Comparison of ENCODE assay signal across 8 cellular contexts in genomic region chr5:126422994-126423788, GRCh38. TPM values are rescaled to one million over a fixed set of nuclear protein-coding genes. Genes with fewer than 3 reads are reported as not detected.
DNase-seq lines count a peak whose midpoint lies in the region; ATAC-seq and TF ChIP-seq lines count a peak whose summit lies in the region.

Gene GRAMD2B, plus strand, starts transcription at chr5:126423409. Its CDS starts 198 bp downstream, at chr5:126423607.

- CTCF ChIA-PET in Panc1 (lab: Charles Lee) = interaction anchor here (0.6 to 0.7 kb wide), 2 partner anchors 108 to 116 kb away, joined by 3 to 9 read pairs; no protein-coding TSS in a partner anchor

- POLR2A ChIA-PET in Panc1 (lab: Charles Lee) = interaction anchor here (0.6 kb wide), 1 partner anchor 135 kb away, joined by 3 read pairs; no protein-coding TSS in a partner anchor

- H3K27ac ChIP-seq in Panc1 (ENCODE audit: low read length) = peak within 1 kb of the TSS; percentile 62

- no peaks in the 10 kb centered on the region for H3K9me3 ChIP-seq in Panc1 (ENCODE audit: control insufficient read depth, insufficient read depth, low read depth, low read length)

- H3K4me3 ChIP-seq in Panc1 (ENCODE audit: low read depth in 2 of 2, low read length in 2 of 2) = peak within 1 kb of the TSS; percentile 54 to 70
- peak within 1 kb of the TSS; percentile 69 for H3K4me3 ChIP-seq in fibroblast of villous mesenchyme (ENCODE audit: low read depth, low read length)

- no TSS peak for BruUV-seq in Panc1 (replicated peaks; lab: Mats Ljungman, UMichigan)

- H3K4me1 ChIP-seq in Panc1 (ENCODE audit: control insufficient read depth, insufficient read depth, low read length) = no peaks in the 10 kb centered on the region

- peaks cover 16% of the 10 kb centered on the region for H3K4me1 Mint-ChIP-seq in nephron progenitor cell
- H3K4me1 Mint-ChIP-seq in stimulated activated naive CD8-positive, alpha-beta T cell treated with anti-CD3 and anti-CD28 coated beads, Interleukin-15, Interleukin-2, amounts not matched to agents 100 ng/mL and 50 ng/mL, for 24 hours (ENCODE audit: low read depth) = peaks cover 32% of the 10 kb centered on the region

- in situ Hi-C loops in Panc1 (cut with HindIII; ENCODE audit: low pct_unique_long_range_greater_than_20kb, low sequenced_read_pairs) = no loop called here

- no peaks in the 10 kb centered on the region for H3K36me3 ChIP-seq in Panc1 (ENCODE audit: control insufficient read depth, insufficient read depth, low read length)

- ATAC-seq in GM19438 (IDR thresholded peaks at IDR 0.05; ENCODE audit: low read depth, unreplicated experiment) (peak; percentile 79), HG03571 (IDR thresholded peaks at IDR 0.05; ENCODE audit: unreplicated experiment) (peak; percentile 88), Panc1 (peak; percentile 97)

- no peaks in the 10 kb centered on the region for H3K27me3 ChIP-seq in Panc1 (ENCODE audit: control insufficient read depth, insufficient read depth, low read length)

- TF ChIP-seq CTCF in Panc1 (IDR thresholded peaks at IDR 0.05) (no peak), fibroblast of villous mesenchyme (IDR thresholded peaks at IDR 0.05; ENCODE audit: insufficient read depth, low read depth, low read length) (no peak), nephron progenitor cell (IDR thresholded peaks at IDR 0.05) (no peak)

- H3K27me3 Mint-ChIP-seq in nephron progenitor cell (ENCODE audit: low read depth, poor library complexity) = peaks cover 6% of the 10 kb centered on the region
- no peaks in the 10 kb centered on the region for H3K27me3 Mint-ChIP-seq in stimulated activated naive CD8-positive, alpha-beta T cell treated with anti-CD3 and anti-CD28 coated beads, Interleukin-15, Interleukin-2, amounts not matched to agents 100 ng/mL and 50 ng/mL, for 24 hours

- H3K9me3 Mint-ChIP-seq in nephron progenitor cell = no peaks in the 10 kb centered on the region
- H3K9me3 Mint-ChIP-seq in stimulated activated naive CD8-positive, alpha-beta T cell treated with anti-CD3 and anti-CD28 coated beads, Interleukin-15, Interleukin-2, amounts not matched to agents 100 ng/mL and 50 ng/mL, for 24 hours = no peaks in the 10 kb centered on the region

- H3K27ac Mint-ChIP-seq in nephron progenitor cell = no peak within 1 kb of the TSS
- peak within 1 kb of the TSS; percentile 85 for H3K27ac Mint-ChIP-seq in stimulated activated naive CD8-positive, alpha-beta T cell treated with anti-CD3 and anti-CD28 coated beads, Interleukin-15, Interleukin-2, amounts not matched to agents 100 ng/mL and 50 ng/mL, for 24 hours

- H3K4me3 Mint-ChIP-seq in nephron progenitor cell = peak within 1 kb of the TSS; percentile 90
- H3K4me3 Mint-ChIP-seq in stimulated activated naive CD8-positive, alpha-beta T cell treated with anti-CD3 and anti-CD28 coated beads, Interleukin-15, Interleukin-2, amounts not matched to agents 100 ng/mL and 50 ng/mL, for 24 hours = peak within 1 kb of the TSS; percentile 92

- intact Hi-C loops in Panc1 (cut with micrococcal nuclease; ENCODE audit: unreplicated experiment) = no loop called here

- DNase-seq in CD1c-positive myeloid dendritic cell (ENCODE audit: extremely low spot score) (peak; percentile 74), Panc1 (ENCODE audit: low read depth, low spot score) (no peak), activated gamma-delta T cell (lab: John Stamatoyannopoulos, UW) (peak; percentile 42), fibroblast of villous mesenchyme (ENCODE audit: low read depth) (peak; percentile 87), nephron progenitor cell (peak; percentile 76)

- H3K36me3 Mint-ChIP-seq in nephron progenitor cell (ENCODE audit: low read depth) = no peaks in the 10 kb centered on the region
- peaks cover 4% of the 10 kb centered on the region for H3K36me3 Mint-ChIP-seq in stimulated activated naive CD8-positive, alpha-beta T cell treated with anti-CD3 and anti-CD28 coated beads, Interleukin-15, Interleukin-2, amounts not matched to agents 100 ng/mL and 50 ng/mL, for 24 hours (ENCODE audit: low read depth)

RNA-seq across cellular contexts. Expression of gene GRAMD2B, which starts in this region (rescaled TPM):
- 4.1 TPM for total RNA-seq in Panc1 (2021; ENCODE audit: unreplicated experiment)
- polyA plus RNA-seq in Panc1 (2012; ENCODE audit: insufficient read length) = 5.0 TPM
- 61.8 and 113 TPM in 2 replicates for total RNA-seq in fibroblast of villous mesenchyme

Comparison
In these comparisons a context has a peak if more than half of its experiments do, and no peak if none do; other contexts are left out.
1. RNA of gene GRAMD2B (total RNA-seq): 61.8 to 113 TPM in fibroblast of villous mesenchyme; 4.1 TPM in Panc1 (single experiment); every median in the first group is over 10 times any median in the second.
2. Peak in every context shown above with its lines, with median percentiles within 50 percentile points of each other: ATAC-seq.